ENCODE assay signal across 11 cellular contexts in genomic region chr14:88614218-88614907, GRCh38. TPM values are rescaled to one million over a fixed set of nuclear protein-coding genes. Genes with fewer than 3 reads are reported as not detected.
DNase-seq lines count a peak whose midpoint lies in the region; ATAC-seq, FAIRE-seq and TF ChIP-seq lines count a peak whose summit lies in the region.
"Had no signal": no experiment of that assay in that cellular context is flagged by ENCODE, and none has a peak within 500 bp of the region (broad histone marks: within the 10 kb centered on the region; RNA-seq: fewer than 3 reads in every experiment).

No MANE protein-coding gene starts in this region.

- intact Hi-C loops in pancreas (cut with DNase I) = no loop called here
- intact Hi-C loops in heart right ventricle (cut with DNase I) = no loop called here

- peak overlapping the region; percentile 10 to 51 (median 28) for H3K27ac ChIP-seq in pancreas
- H3K27ac ChIP-seq in effector memory CD4-positive, alpha-beta T cell (ENCODE audit: insufficient read depth, low read length, poor library complexity, severe bottlenecking) = no peak overlapping the region
- no peak overlapping the region for H3K27ac ChIP-seq in heart right ventricle
- H3K27ac ChIP-seq: KMS-11 had no signal

- ATAC-seq in HG03439 (IDR thresholded peaks at IDR 0.05; ENCODE audit: unreplicated experiment) (peak; percentile 57), pancreas (peak in 3 of 4 donors; percentile 3 to 18 (median 15)), heart right ventricle (no peak)

- 77 to 78% methylated on average over 3 of the region's 3 CpGs for WGBS in pancreas, 2 donors
- WGBS in heart right ventricle, 2 donors = 73 to 78% methylated on average over 3 of the region's 3 CpGs

- in situ Hi-C loops in GM13976 (cut with MboI; ENCODE audit: low sequenced_read_pairs, unreplicated experiment) = no loop called here

- peak; percentile 30 for DNase-seq in GM13976 (ENCODE audit: low spot score)
- DNase-seq in bronchial epithelial cell (ENCODE audit: low read depth) = peak; percentile 68
- DNase-seq in pancreas = no peak
- DNase-seq in NCI-H1105 (lab: John Stamatoyannopoulos, UW) = no peak
- DNase-seq in effector memory CD4-positive, alpha-beta T cell = no peak
- no peak for DNase-seq in heart right ventricle
- no peak for DNase-seq in SW480 (ENCODE audit: low spot score)
- DNase-seq: central memory CD4-positive, alpha-beta T cell had no signal

- H3K4me3 ChIP-seq in bronchial epithelial cell (ENCODE audit: low read depth, low read length) (no peak overlapping the region), pancreas (no peak overlapping the region), heart right ventricle (no peak overlapping the region)
- H3K4me3 ChIP-seq in effector memory CD4-positive, alpha-beta T cell (ENCODE audit: insufficient read depth, low read depth, low read length, poor library complexity, severe bottlenecking) = no peak overlapping the region

- no peak for FAIRE-seq in bronchial epithelial cell (lab: Jason Lieb, UNC)
- FAIRE-seq in pancreas (lab: Jason Lieb, UNC) = no peak
- FAIRE-seq: H1 had no signal

- no peaks in the 10 kb centered on the region for H3K27me3 ChIP-seq in bronchial epithelial cell (ENCODE audit: control insufficient read depth, insufficient read depth, low read length)
- H3K27me3 ChIP-seq in pancreas = no peaks in the 10 kb centered on the region
- no peaks in the 10 kb centered on the region for H3K27me3 ChIP-seq in effector memory CD4-positive, alpha-beta T cell (replicated peaks; ENCODE audit: control insufficient read depth, insufficient read depth, low read length, poor library complexity, severe bottlenecking)
- H3K27me3 ChIP-seq in heart right ventricle = no peaks in the 10 kb centered on the region

- TF ChIP-seq CTCF in GM13976 (IDR thresholded peaks at IDR 0.05; ENCODE audit: borderline replicate concordance, control extremely low read depth, extremely low read depth, insufficient read depth, missing control alignments) (no peak), bronchial epithelial cell (IDR thresholded peaks at IDR 0.05; ENCODE audit: insufficient read depth, low read length, severe bottlenecking) (no peak), pancreas (IDR thresholded peaks at IDR 0.05) (no peak), heart right ventricle (IDR thresholded peaks at IDR 0.05) (no peak)

- H3K36me3 ChIP-seq in bronchial epithelial cell (ENCODE audit: control insufficient read depth, insufficient read depth, low read length) (peaks cover 2% of the 10 kb centered on the region), pancreas (peaks cover 0 to 28% (median 12%) of the 10 kb centered on the region in 3 donors), heart right ventricle (peaks cover 0 to 66% (median 29%) of the 10 kb centered on the region in 9 donors)
- peaks cover 16% of the 10 kb centered on the region for H3K36me3 ChIP-seq in effector memory CD4-positive, alpha-beta T cell (ENCODE audit: control insufficient read depth, insufficient read depth, low read length)

- H3K9me3 ChIP-seq in pancreas (no peaks in the 10 kb centered on the region), heart right ventricle (no peaks in the 10 kb centered on the region)
- H3K9me3 ChIP-seq in effector memory CD4-positive, alpha-beta T cell (ENCODE audit: control insufficient read depth, low read length) = no peaks in the 10 kb centered on the region

- peaks cover 7 to 23% (median 18%) of the 10 kb centered on the region in 3 donors for H3K4me1 ChIP-seq in pancreas
- no peaks in the 10 kb centered on the region for H3K4me1 ChIP-seq in effector memory CD4-positive, alpha-beta T cell (ENCODE audit: control insufficient read depth, insufficient read depth, low read length, poor library complexity, severe bottlenecking)
- H3K4me1 ChIP-seq in heart right ventricle = peaks cover 0 to 18% (median 12%) of the 10 kb centered on the region in 9 donors

RNA-seq across cellular contexts. Expression of gene ZC3H14, which starts 51.5 kb away (rescaled TPM):
- total RNA-seq in bronchial epithelial cell (41.9 and 42.1 TPM in 2 replicates), pancreas (10 to 100 TPM; 25.5 to 37.1 (median 29.8) TPM), heart right ventricle (10 to 100 TPM; 35.4 to 49.4 (median 38.7) TPM)
- polyA plus RNA-seq in pancreas (10 to 100 TPM; 16.2 to 27.6 TPM), heart right ventricle (10 to 100 TPM; 24.5 to 32.4 TPM)

RNA-seq across cellular contexts. Expression of gene PTPN21, which starts 59.6 kb away (rescaled TPM):
- 6.1 and 7.6 TPM in 2 replicates for total RNA-seq in bronchial epithelial cell
- total RNA-seq in pancreas = 10 to 100 TPM; 10.1 to 13.6 (median 11.0) TPM
- polyA plus RNA-seq in pancreas = 1 to 10 TPM; 5.0 to 7.2 TPM
- total RNA-seq in heart right ventricle = 10 to 100 TPM; 25.0 to 62.1 (median 39.8) TPM
- 1 to 10 TPM; 5.3 to 9.7 TPM for polyA plus RNA-seq in heart right ventricle

Comparison
In these comparisons a context has a peak if more than half of its experiments do, and no peak if none do; other contexts are left out.
1. DNase-seq: peak in GM13976 (single experiment) and bronchial epithelial cell (single experiment); none in pancreas (0 of 6), NCI-H1105 (single experiment), effector memory CD4-positive, alpha-beta T cell (0 of 3), heart right ventricle (0 of 2) and SW480 (single experiment).
2. ATAC-seq: peak in HG03439 (single experiment) and pancreas (3 of 4); none in heart right ventricle (0 of 8).
3. H3K27ac ChIP-seq: peak in pancreas (4 of 4); none in effector memory CD4-positive, alpha-beta T cell (single experiment) and heart right ventricle (0 of 10).